ENCODE assay signal across 1 cellular context in genomic region chr17:60601443-60602384, GRCh38.
TF ChIP-seq lines count a peak whose summit lies in the region.

No MANE protein-coding gene starts in this region.

TF ChIP-seq in HepG2, 621 proteins besides CTCF, POLR2A, EP300 and RAD21 (continued from another document and continues in another):
- TF ChIP-seq AKNA (CRISPR knock-in tag; IDR thresholded peaks at IDR 0.05; ENCODE audit: borderline replicate concordance) = no peak
- TF ChIP-seq THAP11 (CRISPR knock-in tag; IDR thresholded peaks at IDR 0.05) = peak; percentile 36; the same call in 1 of the 2 replicates
- TF ChIP-seq ARID4A (CRISPR knock-in tag; IDR thresholded peaks at IDR 0.05; ENCODE audit: borderline replicate concordance) = peak; percentile 38; the same call in 1 of the 2 replicates
- TF ChIP-seq ZNF788 (CRISPR knock-in tag; IDR thresholded peaks at IDR 0.05; ENCODE audit: borderline replicate concordance) = no peak
- no peak for TF ChIP-seq PHF20 (CRISPR knock-in tag; IDR thresholded peaks at IDR 0.05)
- no peak for TF ChIP-seq ZNF180 (CRISPR knock-in tag; IDR thresholded peaks at IDR 0.05; ENCODE audit: borderline replicate concordance, low read depth)
- TF ChIP-seq PHF21A (CRISPR knock-in tag; IDR thresholded peaks at IDR 0.05) = peak; percentile 10; the same call in 1 of the 2 replicates
- TF ChIP-seq ZBTB7B (CRISPR knock-in tag; IDR thresholded peaks at IDR 0.05) = no peak
- no peak for TF ChIP-seq NR2F2 (IDR thresholded peaks at IDR 0.05; ENCODE audit: borderline replicate concordance, low read depth)
- no peak for TF ChIP-seq ZKSCAN5 (CRISPR knock-in tag; IDR thresholded peaks at IDR 0.05)
- TF ChIP-seq MTF2 (CRISPR knock-in tag; IDR thresholded peaks at IDR 0.05; ENCODE audit: borderline replicate concordance) = no peak
- TF ChIP-seq ZBTB44 (CRISPR knock-in tag; IDR thresholded peaks at IDR 0.05) = no peak
- TF ChIP-seq ZNF607 (CRISPR knock-in tag; IDR thresholded peaks at IDR 0.05; ENCODE audit: borderline replicate concordance) = no peak
- peak; percentile 28; the same call in 1 of the 2 replicates for TF ChIP-seq HNF4A (CRISPR knock-in tag; IDR thresholded peaks at IDR 0.05)
- TF ChIP-seq NFKB2 (CRISPR knock-in tag; IDR thresholded peaks at IDR 0.05; ENCODE audit: borderline replicate concordance) = no peak
- TF ChIP-seq SALL1 (CRISPR knock-in tag; IDR thresholded peaks at IDR 0.05) = peak; percentile 26; the same call in 1 of the 2 replicates
- TF ChIP-seq ZBTB34 (CRISPR knock-in tag; IDR thresholded peaks at IDR 0.05) = no peak
- TF ChIP-seq REST (IDR thresholded peaks at IDR 0.05; ENCODE audit: borderline replicate concordance in 1 of 2, low read depth in 1 of 2, low read length in 2 of 2) = 0 out of 4 replicates have a peak, but pooled peaks of 1 of the 2 experiments have one; percentile 22
- TF ChIP-seq ZNF780A (CRISPR knock-in tag; IDR thresholded peaks at IDR 0.05) = no peak
- 0 out of 2 replicates have a peak, but pooled peaks have one; percentile 33 for TF ChIP-seq ZNF547 (CRISPR knock-in tag; IDR thresholded peaks at IDR 0.05)
- TF ChIP-seq ZNF619 (CRISPR knock-in tag; IDR thresholded peaks at IDR 0.05) = no peak
- TF ChIP-seq ATAD3A (CRISPR knock-in tag; IDR thresholded peaks at IDR 0.05) = no peak
- TF ChIP-seq KDM5A (IDR thresholded peaks at IDR 0.05; ENCODE audit: borderline replicate concordance, low read length) = peak; percentile 86
- TF ChIP-seq ZBTB20 (CRISPR knock-in tag; IDR thresholded peaks at IDR 0.05; ENCODE audit: borderline replicate concordance, low read depth) = 0 out of 2 replicates have a peak, but pooled peaks have one; percentile 13
- TF ChIP-seq TFE3 (CRISPR knock-in tag; IDR thresholded peaks at IDR 0.05) = no peak
- no peak for TF ChIP-seq MLXIP (CRISPR knock-in tag; IDR thresholded peaks at IDR 0.05; ENCODE audit: borderline replicate concordance)
- peak; percentile 72 for TF ChIP-seq ZNF614 (CRISPR knock-in tag; IDR thresholded peaks at IDR 0.05; ENCODE audit: borderline replicate concordance)
- no peak for TF ChIP-seq ATM (IDR thresholded peaks at IDR 0.05; ENCODE audit: borderline replicate concordance)
- TF ChIP-seq ZSCAN29 (CRISPR knock-in tag; conservative IDR thresholded peaks at IDR 0.05) = no peak
- no peak for TF ChIP-seq PRDM15 (CRISPR knock-in tag; IDR thresholded peaks at IDR 0.05)
